In the genomic region with DNA sequence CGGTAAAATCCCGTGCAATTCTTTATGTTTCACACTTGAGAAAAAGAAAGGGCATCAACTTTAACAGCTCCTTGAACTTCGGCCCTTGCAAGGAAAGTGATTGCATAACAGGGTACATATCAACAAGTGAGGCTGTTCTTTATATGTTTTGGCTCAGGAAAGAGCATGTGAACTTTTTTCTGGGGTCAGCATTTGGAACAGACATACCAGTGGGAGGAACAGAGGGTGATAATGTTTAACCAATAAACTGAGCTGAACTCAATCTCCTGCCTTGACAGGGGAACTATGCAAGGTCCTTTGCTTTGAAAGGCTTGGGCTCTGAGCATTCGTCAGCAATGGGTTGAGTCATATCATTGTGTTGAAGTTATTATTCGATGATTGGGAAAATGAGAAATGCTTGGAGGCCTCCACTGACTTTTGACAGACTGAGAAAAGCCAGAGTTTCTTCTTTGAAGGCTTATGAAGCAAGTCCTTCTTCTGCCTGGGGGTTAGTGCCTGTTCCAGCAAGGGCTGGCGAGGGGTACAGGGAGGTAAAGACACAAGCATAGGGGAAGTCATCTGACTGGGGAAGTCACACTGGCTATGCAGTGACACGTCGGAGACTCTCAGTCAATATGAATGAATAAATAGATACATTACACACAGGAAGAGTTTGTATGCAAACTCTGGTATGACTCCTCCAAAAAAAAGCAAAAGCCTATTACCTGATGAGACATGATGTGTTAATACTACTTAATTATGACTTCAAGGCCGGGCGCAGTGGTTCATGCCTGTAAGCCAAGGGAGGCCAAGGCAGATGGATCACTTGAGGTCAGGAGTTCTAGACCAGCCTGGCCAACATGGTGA, we compare ENCODE assay signal across 1 cellular context.
TF ChIP-seq lines count a peak whose summit lies in the region.

No MANE protein-coding gene starts in this region.

TF ChIP-seq in HepG2, 621 proteins besides CTCF, POLR2A, EP300 and RAD21 (continued from another document and continues in another):
- TF ChIP-seq IKZF5 (CRISPR knock-in tag; IDR thresholded peaks at IDR 0.05) (peak; percentile 64), ELF3 (CRISPR knock-in tag; IDR thresholded peaks at IDR 0.05) (peak; percentile 76), CSRNP1 (CRISPR knock-in tag; IDR thresholded peaks at IDR 0.05) (peak; percentile 84), GLI4 (CRISPR knock-in tag; IDR thresholded peaks at IDR 0.05; ENCODE audit: borderline replicate concordance) (no peak), HNRNPUL1 (IDR thresholded peaks at IDR 0.05; ENCODE audit: low read depth, low read length) (0 out of 2 replicates have a peak, but pooled peaks have one; percentile 39), TP53 (CRISPR knock-in tag; conservative IDR thresholded peaks at IDR 0.05) (peak; percentile 57; the same call in 1 of the 2 replicates), POLR2AphosphoS2 (IDR thresholded peaks at IDR 0.05; ENCODE audit: low read depth, low read length) (no peak), TIGD3 (CRISPR knock-in tag; IDR thresholded peaks at IDR 0.05; ENCODE audit: borderline replicate concordance) (no peak; the same call in 1 of the 2 replicates), NFAT5 (CRISPR knock-in tag; IDR thresholded peaks at IDR 0.05) (no peak), PPARG (CRISPR knock-in tag; conservative IDR thresholded peaks at IDR 0.05) (peak; percentile 57; the same call in 1 of the 2 replicates), ZNF7 (CRISPR knock-in tag; IDR thresholded peaks at IDR 0.05) (no peak), MATR3 (CRISPR knock-in tag; IDR thresholded peaks at IDR 0.05) (no peak), REXO4 (CRISPR knock-in tag; IDR thresholded peaks at IDR 0.05; ENCODE audit: borderline replicate concordance) (no peak), U2AF1 (optimal IDR thresholded peaks at IDR 0.05; ENCODE audit: low read depth, low read length) (no peak), ZBTB44 (CRISPR knock-in tag; IDR thresholded peaks at IDR 0.05) (no peak), ZSCAN30 (CRISPR knock-in tag; IDR thresholded peaks at IDR 0.05) (no peak), ZNF557 (CRISPR knock-in tag; IDR thresholded peaks at IDR 0.05) (0 out of 2 replicates have a peak, but pooled peaks have one; percentile 65), ZNF430 (CRISPR knock-in tag; IDR thresholded peaks at IDR 0.05) (no peak), KLF13 (CRISPR knock-in tag; IDR thresholded peaks at IDR 0.05) (no peak), U2AF2 (IDR thresholded peaks at IDR 0.05; ENCODE audit: low read depth, low read length) (no peak), KDM5B (CRISPR knock-in tag; IDR thresholded peaks at IDR 0.05; ENCODE audit: borderline replicate concordance) (no peak), MIXL1 (CRISPR knock-in tag; IDR thresholded peaks at IDR 0.05) (peak; percentile 97), PHF5A (CRISPR knock-in tag; IDR thresholded peaks at IDR 0.05; ENCODE audit: low read depth, unreplicated experiment) (peak; percentile 29), SP140L (CRISPR knock-in tag; IDR thresholded peaks at IDR 0.05; ENCODE audit: borderline replicate concordance) (no peak), NFYB (CRISPR knock-in tag; IDR thresholded peaks at IDR 0.05) (peak; percentile 20; the same call in 1 of the 2 replicates), ZNF253 (CRISPR knock-in tag; IDR thresholded peaks at IDR 0.05; ENCODE audit: borderline replicate concordance) (no peak), MEIS1 (CRISPR knock-in tag; IDR thresholded peaks at IDR 0.05; ENCODE audit: borderline replicate concordance) (no peak), ZNF337 (CRISPR knock-in tag; IDR thresholded peaks at IDR 0.05; ENCODE audit: borderline replicate concordance, low read depth) (peak; percentile 80; the same call in 1 of the 2 replicates), HOXA3 (CRISPR knock-in tag; IDR thresholded peaks at IDR 0.05) (peak; percentile 76; the same call in 1 of the 2 replicates), RORA (CRISPR knock-in tag; IDR thresholded peaks at IDR 0.05) (no peak), NFE2 (CRISPR knock-in tag; IDR thresholded peaks at IDR 0.05) (no peak), GPN1 (CRISPR knock-in tag; IDR thresholded peaks at IDR 0.05; ENCODE audit: borderline replicate concordance) (no peak), TBP (CRISPR knock-in tag; IDR thresholded peaks at IDR 0.05) (no peak), TCF7L2 (IDR thresholded peaks at IDR 0.05; ENCODE audit: low read depth, low read length) (no peak), ZNF891 (CRISPR knock-in tag; IDR thresholded peaks at IDR 0.05) (no peak), PCBP2 (optimal IDR thresholded peaks at IDR 0.05; ENCODE audit: low read depth, low read length, poor library complexity, severe bottlenecking) (no peak), IKZF4 (CRISPR knock-in tag; IDR thresholded peaks at IDR 0.05; ENCODE audit: borderline replicate concordance, low read depth, not compliant biosample characterization) (no peak)
- TF ChIP-seq, protein P1, sequence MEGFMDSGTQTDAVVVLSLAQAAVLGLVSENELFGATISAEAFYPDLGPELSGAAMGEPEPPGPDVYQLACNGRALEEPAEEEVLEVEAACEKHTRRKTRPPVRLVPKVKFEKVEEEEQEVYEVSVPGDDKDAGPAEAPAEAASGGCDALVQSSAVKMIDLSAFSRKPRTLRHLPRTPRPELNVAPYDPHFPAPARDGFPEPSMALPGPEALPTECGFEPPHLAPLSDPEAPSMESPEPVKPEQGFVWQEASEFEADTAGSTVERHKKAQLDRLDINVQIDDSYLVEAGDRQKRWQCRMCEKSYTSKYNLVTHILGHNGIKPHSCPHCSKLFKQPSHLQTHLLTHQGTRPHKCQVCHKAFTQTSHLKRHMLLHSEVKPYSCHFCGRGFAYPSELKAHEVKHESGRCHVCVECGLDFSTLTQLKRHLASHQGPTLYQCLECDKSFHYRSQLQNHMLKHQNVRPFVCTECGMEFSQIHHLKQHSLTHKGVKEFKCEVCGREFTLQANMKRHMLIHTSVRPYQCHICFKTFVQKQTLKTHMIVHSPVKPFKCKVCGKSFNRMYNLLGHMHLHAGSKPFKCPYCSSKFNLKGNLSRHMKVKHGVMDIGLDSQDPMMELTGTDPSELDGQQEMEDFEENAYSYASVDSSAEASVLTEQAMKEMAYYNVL (CRISPR knock-in tag; IDR thresholded peaks at IDR 0.05; ENCODE audit: borderline replicate concordance) = peak; percentile 75; the same call in 1 of the 2 replicates
- TF ChIP-seq, protein P2, sequence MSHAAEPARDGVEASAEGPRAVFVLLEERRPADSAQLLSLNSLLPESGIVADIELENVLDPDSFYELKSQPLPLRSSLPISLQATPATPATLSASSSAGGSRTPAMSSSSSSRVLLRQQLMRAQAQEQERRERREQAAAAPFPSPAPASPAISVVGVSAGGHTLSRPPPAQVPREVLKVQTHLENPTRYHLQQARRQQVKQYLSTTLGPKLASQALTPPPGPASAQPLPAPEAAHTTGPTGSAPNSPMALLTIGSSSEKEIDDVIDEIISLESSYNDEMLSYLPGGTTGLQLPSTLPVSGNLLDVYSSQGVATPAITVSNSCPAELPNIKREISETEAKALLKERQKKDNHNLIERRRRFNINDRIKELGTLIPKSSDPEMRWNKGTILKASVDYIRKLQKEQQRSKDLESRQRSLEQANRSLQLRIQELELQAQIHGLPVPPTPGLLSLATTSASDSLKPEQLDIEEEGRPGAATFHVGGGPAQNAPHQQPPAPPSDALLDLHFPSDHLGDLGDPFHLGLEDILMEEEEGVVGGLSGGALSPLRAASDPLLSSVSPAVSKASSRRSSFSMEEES (CRISPR knock-in tag; IDR thresholded peaks at IDR 0.05) = peak; percentile 82
- TF ChIP-seq, protein P3, sequence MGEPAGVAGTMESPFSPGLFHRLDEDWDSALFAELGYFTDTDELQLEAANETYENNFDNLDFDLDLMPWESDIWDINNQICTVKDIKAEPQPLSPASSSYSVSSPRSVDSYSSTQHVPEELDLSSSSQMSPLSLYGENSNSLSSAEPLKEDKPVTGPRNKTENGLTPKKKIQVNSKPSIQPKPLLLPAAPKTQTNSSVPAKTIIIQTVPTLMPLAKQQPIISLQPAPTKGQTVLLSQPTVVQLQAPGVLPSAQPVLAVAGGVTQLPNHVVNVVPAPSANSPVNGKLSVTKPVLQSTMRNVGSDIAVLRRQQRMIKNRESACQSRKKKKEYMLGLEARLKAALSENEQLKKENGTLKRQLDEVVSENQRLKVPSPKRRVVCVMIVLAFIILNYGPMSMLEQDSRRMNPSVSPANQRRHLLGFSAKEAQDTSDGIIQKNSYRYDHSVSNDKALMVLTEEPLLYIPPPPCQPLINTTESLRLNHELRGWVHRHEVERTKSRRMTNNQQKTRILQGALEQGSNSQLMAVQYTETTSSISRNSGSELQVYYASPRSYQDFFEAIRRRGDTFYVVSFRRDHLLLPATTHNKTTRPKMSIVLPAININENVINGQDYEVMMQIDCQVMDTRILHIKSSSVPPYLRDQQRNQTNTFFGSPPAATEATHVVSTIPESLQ (CRISPR knock-in tag; conservative IDR thresholded peaks at IDR 0.05) = no peak
